In genomic region chr11:117197516-117198456, GRCh38 we compare ENCODE assay signal across 9 cellular contexts. TPM values are rescaled to one million over a fixed set of nuclear protein-coding genes. Genes with fewer than 3 reads are reported as not detected.
DNase-seq lines count a peak whose midpoint lies in the region; ATAC-seq and TF ChIP-seq lines count a peak whose summit lies in the region.
"Had no signal": no experiment of that assay in that cellular context is flagged by ENCODE, and none has a peak within 500 bp of the region (broad histone marks: within the 10 kb centered on the region; RNA-seq: fewer than 3 reads in every experiment).

No MANE protein-coding gene starts in this region.

- H3K4me1 Mint-ChIP-seq in dendritic cell treated with granulocyte-macrophage colony-stimulating factor and Interleukin-4, amounts not matched to agents 40 ng/mL and 50 ng/mL, for 4 days (ENCODE audit: low read depth): peaks cover 47% of the 10 kb centered on the region

- H3K4me3 ChIP-seq in A673 (ENCODE audit: low read depth, low read length, poor library complexity, severe bottlenecking) (no peak overlapping the region), mucosa of descending colon (no peak overlapping the region)

- ATAC-seq in mucosa of descending colon (peak; percentile 61), HG03520 (IDR thresholded peaks at IDR 0.05; ENCODE audit: unreplicated experiment) (no peak), GM18907 (IDR thresholded peaks at IDR 0.05; ENCODE audit: unreplicated experiment) (no peak)

- H3K36me3 Mint-ChIP-seq in dendritic cell treated with granulocyte-macrophage colony-stimulating factor and Interleukin-4, amounts not matched to agents 40 ng/mL and 50 ng/mL, for 4 days (ENCODE audit: low read depth): peaks cover 77% of the 10 kb centered on the region

- H3K4me3 Mint-ChIP-seq in dendritic cell treated with granulocyte-macrophage colony-stimulating factor and Interleukin-4, amounts not matched to agents 40 ng/mL and 50 ng/mL, for 4 days: no peak overlapping the region

- peak overlapping the region; percentile 17 for H3K27ac Mint-ChIP-seq in dendritic cell treated with granulocyte-macrophage colony-stimulating factor and Interleukin-4, amounts not matched to agents 40 ng/mL and 50 ng/mL, for 4 days

- intact Hi-C loops in A673 (cut with micrococcal nuclease; ENCODE audit: unreplicated experiment): no loop called here
- intact Hi-C loops in dendritic cell treated with granulocyte-macrophage colony-stimulating factor and Interleukin-4, amounts not matched to agents 40 ng/mL and 50 ng/mL, for 4 days (cut with micrococcal nuclease): no loop called here
- intact Hi-C loops in mucosa of descending colon (cut with DNase I, micrococcal nuclease): no loop called here

- H3K27me3 Mint-ChIP-seq in dendritic cell treated with granulocyte-macrophage colony-stimulating factor and Interleukin-4, amounts not matched to agents 40 ng/mL and 50 ng/mL, for 4 days: no peaks in the 10 kb centered on the region

- CTCF ChIA-PET in A673 (lab: Charles Lee): no interaction called here

- H3K4me1 ChIP-seq in A673 (ENCODE audit: insufficient read depth, low read length, poor library complexity, severe bottlenecking) (peaks cover 4% of the 10 kb centered on the region), mucosa of descending colon (ENCODE audit: low read depth) (peaks cover 28% of the 10 kb centered on the region)

- TF ChIP-seq CTCF in A673 (conservative IDR thresholded peaks at IDR 0.05; ENCODE audit: low read depth, low read length) (peak; percentile 63), mucosa of descending colon (IDR thresholded peaks at IDR 0.05) (peak; percentile 49)

- DNase-seq in A673 (ENCODE audit: low spot score): no peak
- DNase-seq in HUDEP-2 (lab: John Stamatoyannopoulos, UW; ENCODE audit: unreplicated experiment in 76 of 76): peak in 67 of 76 experiments; percentile 5 to 81 (median 55)
- peak in 2 of 3 donors; percentile 70 to 80 for DNase-seq in mucosa of descending colon
- no peak for DNase-seq in occipital lobe (lab: John Stamatoyannopoulos, UW)
- no peak for DNase-seq in activated CD4-positive, alpha-beta T cell treated with anti-CD3 and anti-CD28 coated beads, Interleukin-2, amount 50 U/mL, for 48 hours
- DNase-seq: amniotic stem cell had no signal

- H3K9me3 ChIP-seq in A673 (ENCODE audit: low read depth, low read length, poor library complexity, severe bottlenecking) (no peaks in the 10 kb centered on the region), mucosa of descending colon (no peaks in the 10 kb centered on the region)

- no peaks in the 10 kb centered on the region for H3K9me3 Mint-ChIP-seq in dendritic cell treated with granulocyte-macrophage colony-stimulating factor and Interleukin-4, amounts not matched to agents 40 ng/mL and 50 ng/mL, for 4 days

- no peaks in the 10 kb centered on the region for H3K27me3 ChIP-seq in A673 (replicated peaks; ENCODE audit: insufficient read depth, low read depth, low read length, poor library complexity)

- H3K27ac ChIP-seq in A673 (ENCODE audit: low read depth, low read length, poor library complexity, severe bottlenecking): no peak overlapping the region

- POLR2A ChIA-PET in A673 (lab: Charles Lee; ENCODE audit: low non-redundant PET): no interaction called here

- BruUV-seq in A673 (replicated peaks; lab: Mats Ljungman, UMichigan): no TSS peak

- H3K36me3 ChIP-seq in A673 (ENCODE audit: insufficient read depth, low read length, poor library complexity, severe bottlenecking) (no peaks in the 10 kb centered on the region), mucosa of descending colon (ENCODE audit: low read depth) (no peaks in the 10 kb centered on the region)

RNA-seq across cellular contexts. Expression of gene TAGLN, which starts 1.4 kb away (rescaled TPM):
- total RNA-seq in A673 (2021) (19.4 and 27.2 TPM in 2 replicates), mucosa of descending colon (1,000 to 10,000 TPM in 1 of 3 donors, 100 to 1,000 TPM in 2; 126 to 3,893 (median 593) TPM), occipital lobe (12.9 TPM)

RNA-seq across cellular contexts. Expression of gene SIDT2, which starts 19.2 kb away (rescaled TPM):
- total RNA-seq in A673 (2021): 33.5 and 43.6 TPM in 2 replicates
- 10 to 100 TPM; 69.8 to 76.3 (median 71.4) TPM for total RNA-seq in mucosa of descending colon
- 8.1 TPM for total RNA-seq in occipital lobe

RNA-seq across cellular contexts. Expression of gene PCSK7, which starts 34.1 kb away (rescaled TPM):
- 49.0 and 53.2 TPM in 2 replicates for total RNA-seq in A673 (2021)
- total RNA-seq in mucosa of descending colon: 100 to 1,000 TPM; 138 to 252 (median 181) TPM
- 24.0 TPM for total RNA-seq in occipital lobe

RNA-seq across cellular contexts. Expression of gene RNF214, which starts 34.7 kb away (rescaled TPM):
- total RNA-seq in A673 (2021): 37.8 and 50.3 TPM in 2 replicates
- total RNA-seq in mucosa of descending colon: 10 to 100 TPM; 22.0 to 38.1 (median 25.4) TPM
- 16.4 TPM for total RNA-seq in occipital lobe

RNA-seq across cellular contexts. Expression of gene PAFAH1B2, which starts 53.7 kb away (rescaled TPM):
- 153 and 160 TPM in 2 replicates for total RNA-seq in A673 (2021)
- 10 to 100 TPM; 67.9 to 72.7 (median 71.9) TPM for total RNA-seq in mucosa of descending colon
- 325 TPM for total RNA-seq in occipital lobe

Comparison
In these comparisons a context has a peak if more than half of its experiments do, and no peak if none do; other contexts are left out.
1. DNase-seq: peak in HUDEP-2 (67 of 76) and mucosa of descending colon (2 of 3); none in A673 (single experiment), occipital lobe (single experiment) and activated CD4-positive, alpha-beta T cell treated with anti-CD3 and anti-CD28 coated beads, Interleukin-2, amount 50 U/mL, for 48 hours (0 of 2).